Comparison of ENCODE assay signal across 2 cellular contexts in genomic region chr2:207881902-207882301, GRCh38.
TF ChIP-seq lines count a peak whose summit lies in the region.

No MANE protein-coding gene starts in this region.

TF ChIP-seq in SK-N-SH treated with all-trans-retinoic acid at 6 μM for 48 hours, 23 proteins besides CTCF, POLR2A, EP300 and RAD21:
- TF ChIP-seq PATZ1 (CRISPR knock-in tag; IDR thresholded peaks at IDR 0.05; ENCODE audit: borderline replicate concordance) (no peak), RARB (CRISPR knock-in tag; IDR thresholded peaks at IDR 0.05) (no peak), PPARA (CRISPR knock-in tag; IDR thresholded peaks at IDR 0.05; ENCODE audit: borderline replicate concordance) (no peak), CSDC2 (CRISPR knock-in tag; IDR thresholded peaks at IDR 0.05) (no peak), ZNF70 (CRISPR knock-in tag; IDR thresholded peaks at IDR 0.05) (no peak), TCF4 (CRISPR knock-in tag; IDR thresholded peaks at IDR 0.05; ENCODE audit: borderline replicate concordance) (no peak), TOX (CRISPR knock-in tag; IDR thresholded peaks at IDR 0.05; ENCODE audit: borderline replicate concordance) (no peak), ZFP30 (CRISPR knock-in tag; IDR thresholded peaks at IDR 0.05) (no peak)

TF ChIP-seq in SK-N-SH, 30 proteins besides CTCF, POLR2A, EP300 and RAD21 (continued from another document):
- TF ChIP-seq IRF3 (IDR thresholded peaks at IDR 0.05; ENCODE audit: low read depth, low read length): no peak
TF ChIP-seq in SK-N-SH: peak in this region for 0.
